ENCODE assay signal across 15 cellular contexts in the genomic region with DNA sequence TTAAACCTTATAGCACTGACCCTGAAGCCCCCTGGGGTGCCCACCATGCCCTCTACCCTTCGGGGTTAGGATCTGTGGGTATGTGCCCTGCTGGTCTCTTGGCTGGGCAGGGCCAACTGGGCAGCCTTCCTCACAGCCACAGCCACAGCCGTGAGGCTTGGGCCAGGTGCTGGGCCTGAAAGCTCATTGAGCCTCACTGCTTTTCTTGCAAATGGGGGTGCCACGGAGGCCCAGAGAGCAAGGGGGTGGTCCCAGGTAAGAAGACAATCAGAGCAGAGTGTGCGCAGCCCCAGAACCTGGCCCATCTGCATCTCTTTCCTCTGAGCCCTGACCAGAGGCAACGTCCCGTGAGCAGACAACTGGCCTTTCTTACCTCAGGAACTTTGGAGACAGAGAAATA. TPM values are rescaled to one million over a fixed set of nuclear protein-coding genes. Genes with fewer than 3 reads are reported as not detected.
DNase-seq lines count a peak whose midpoint lies in the region; ATAC-seq and TF ChIP-seq lines count a peak whose summit lies in the region.
"Had no signal": no experiment of that assay in that cellular context is flagged by ENCODE, and none has a peak within 500 bp of the region (broad histone marks: within the 10 kb centered on the region; RNA-seq: fewer than 3 reads in every experiment).

No MANE protein-coding gene starts in this region.

- WGBS in SK-N-SH (ENCODE audit: low lambda C conversion rate) = 66% methylated on average over 6 of the region's 6 CpGs

- H3K9me3 ChIP-seq in SK-N-SH (no peaks in the 10 kb centered on the region), osteoblast (ENCODE audit: low read depth, low read length) (no peaks in the 10 kb centered on the region), HAP-1 (no peaks in the 10 kb centered on the region), mucosa of descending colon (no peaks in the 10 kb centered on the region)
- H3K9me3 ChIP-seq: Caco-2 had no signal

- TF ChIP-seq CTCF in SK-N-SH (IDR thresholded peaks at IDR 0.05) (no peak), osteoblast (IDR thresholded peaks at IDR 0.05; ENCODE audit: extremely low read depth, low read depth, low read length) (no peak), mucosa of descending colon (IDR thresholded peaks at IDR 0.05) (no peak)

- ATAC-seq in SK-N-SH treated with all-trans-retinoic acid at 6 μM for 48 hours = no peak
- ATAC-seq in mucosa of descending colon = no peak

- intact Hi-C loops in mucosa of descending colon (cut with DNase I, micrococcal nuclease) = no loop called here

- DNase-seq in SK-N-SH (no peak), epithelial cell of prostate (ENCODE audit: low read depth, low spot score) (no peak), osteoblast (ENCODE audit: insufficient read length, low spot score, missing footprints) (no peak), HAP-1 (ENCODE audit: low spot score in 2 of 2) (no peak), mucosa of descending colon (no peak), HEK293T (ENCODE audit: extremely low spot score) (no peak)
- DNase-seq: Caco-2; CD8-positive, alpha-beta memory T cell; DND-41; GDM1; GOT3; H9 had no signal

- H3K9me2 ChIP-seq in SK-N-SH = no peaks in the 10 kb centered on the region

- POLR2A ChIA-PET in SK-N-SH (lab: Yijun Ruan, JAX) (no interaction called here), HEK293T (lab: Yijun Ruan, JAX) (no interaction called here)

- H3K27me3 ChIP-seq in SK-N-SH (ENCODE audit: insufficient read depth) = no peaks in the 10 kb centered on the region; the same call in 1 of the 2 replicates
- H3K27me3 ChIP-seq in osteoblast (ENCODE audit: insufficient read depth, low read length) = peaks cover 26% of the 10 kb centered on the region
- no peaks in the 10 kb centered on the region for H3K27me3 ChIP-seq in HAP-1 (ENCODE audit: low read depth)

- in situ Hi-C loops in HAP-1 (cut with MboI; ENCODE audit: low sequenced_read_pairs) = no loop called here

- CTCF ChIA-PET in SK-N-SH (lab: Yijun Ruan, JAX) = interaction anchor here (1.2 to 2.0 kb wide), 3 partner anchors 9 to 114 kb away, joined by 3 to 6 read pairs (median 5); no protein-coding TSS in a partner anchor
- CTCF ChIA-PET in HEK293T (lab: Yijun Ruan, JAX) = no interaction called here

- H3K9ac ChIP-seq in SK-N-SH = no peak overlapping the region

- no peak overlapping the region for H3K4me3 ChIP-seq in SK-N-SH (ENCODE audit: low read depth in 2 of 2, low read length in 1 of 2)
- no peak overlapping the region for H3K4me3 ChIP-seq in osteoblast (ENCODE audit: insufficient read depth, low read length)
- H3K4me3 ChIP-seq in HAP-1 = no peak overlapping the region
- H3K4me3 ChIP-seq in mucosa of descending colon = no peak overlapping the region

- H3K27ac ChIP-seq in SK-N-SH (ENCODE audit: low read depth in 2 of 2, low read length in 1 of 2) = peak overlapping the region in 1 of 2 experiments; percentile 46; a peak in 2 of 4 replicates
- H3K27ac ChIP-seq in epithelial cell of prostate = peak overlapping the region; percentile 34
- no peak overlapping the region for H3K27ac ChIP-seq in osteoblast (ENCODE audit: low read depth, low read length)
- H3K27ac ChIP-seq: 22Rv1 had no signal

- H3K4me1 ChIP-seq in SK-N-SH (ENCODE audit: control insufficient read depth in 1 of 2, insufficient read depth in 2 of 2, low read depth in 1 of 2, low read length in 1 of 2) (peaks cover 7 to 16% of the 10 kb centered on the region in 2 experiments; a peak in 3 of 4 replicates), osteoblast (ENCODE audit: insufficient read depth, low read length) (peaks cover 13% of the 10 kb centered on the region), HAP-1 (no peaks in the 10 kb centered on the region), mucosa of descending colon (ENCODE audit: low read depth) (no peaks in the 10 kb centered on the region)
- H3K4me1 ChIP-seq: Caco-2 had no signal

- H3K79me2 ChIP-seq in SK-N-SH (ENCODE audit: insufficient read depth) (no peaks in the 10 kb centered on the region), osteoblast (ENCODE audit: insufficient read depth, low read length) (no peaks in the 10 kb centered on the region)

- no peaks in the 10 kb centered on the region for H3K36me3 ChIP-seq in SK-N-SH (replicated peaks in 1 of 2; ENCODE audit: control insufficient read depth in 1 of 2, insufficient read depth in 2 of 2, low read length in 1 of 2)
- H3K36me3 ChIP-seq in osteoblast (ENCODE audit: insufficient read depth, low read length) = no peaks in the 10 kb centered on the region
- no peaks in the 10 kb centered on the region for H3K36me3 ChIP-seq in HAP-1 (replicated peaks)
- H3K36me3 ChIP-seq in mucosa of descending colon (ENCODE audit: low read depth) = no peaks in the 10 kb centered on the region

- no peaks in the 10 kb centered on the region for H4K20me1 ChIP-seq in SK-N-SH (ENCODE audit: insufficient read depth)
- no peaks in the 10 kb centered on the region for H4K20me1 ChIP-seq in osteoblast (ENCODE audit: insufficient read depth, low read length)

- H3F3A ChIP-seq in SK-N-SH (replicated peaks; ENCODE audit: insufficient read depth) = peaks cover 7% of the 10 kb centered on the region

- H2AFZ ChIP-seq in SK-N-SH (ENCODE audit: low read depth) (peak overlapping the region; percentile 56), osteoblast (ENCODE audit: low read length) (no peak overlapping the region)

- TF ChIP-seq EP300 in SK-N-SH (IDR thresholded peaks at IDR 0.05; ENCODE audit: borderline replicate concordance in 1 of 2, low read depth in 1 of 2, low read length in 1 of 2) = no peak

- H3K4me2 ChIP-seq in SK-N-SH = peak overlapping the region; percentile 72
- peak overlapping the region; percentile 77 for H3K4me2 ChIP-seq in osteoblast (ENCODE audit: insufficient read depth, low read length)

- TF ChIP-seq RAD21 in SK-N-SH (IDR thresholded peaks at IDR 0.05; ENCODE audit: low read length) = no peak

TF ChIP-seq in SK-N-SH, 30 proteins besides CTCF, POLR2A, EP300 and RAD21 (continues in another document):
- TF ChIP-seq YY1 (IDR thresholded peaks at IDR 0.05; ENCODE audit: low read depth) = no peak
- no peak for TF ChIP-seq TEAD4 (IDR thresholded peaks at IDR 0.05; ENCODE audit: borderline replicate concordance, insufficient read depth)
- no peak for TF ChIP-seq CHD2 (IDR thresholded peaks at IDR 0.05; ENCODE audit: low read length, partially characterized antibody)
- TF ChIP-seq, protein P1, sequence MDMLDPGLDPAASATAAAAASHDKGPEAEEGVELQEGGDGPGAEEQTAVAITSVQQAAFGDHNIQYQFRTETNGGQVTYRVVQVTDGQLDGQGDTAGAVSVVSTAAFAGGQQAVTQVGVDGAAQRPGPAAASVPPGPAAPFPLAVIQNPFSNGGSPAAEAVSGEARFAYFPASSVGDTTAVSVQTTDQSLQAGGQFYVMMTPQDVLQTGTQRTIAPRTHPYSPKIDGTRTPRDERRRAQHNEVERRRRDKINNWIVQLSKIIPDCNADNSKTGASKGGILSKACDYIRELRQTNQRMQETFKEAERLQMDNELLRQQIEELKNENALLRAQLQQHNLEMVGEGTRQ (IDR thresholded peaks at IDR 0.05; ENCODE audit: borderline replicate concordance, low read depth, low read length) = no peak
- TF ChIP-seq TCF12 (IDR thresholded peaks at IDR 0.05) = no peak

TF ChIP-seq in SK-N-SH treated with all-trans-retinoic acid at 6 μM for 48 hours, 23 proteins besides CTCF, POLR2A, EP300 and RAD21:
- no peak for TF ChIP-seq BACH2 (CRISPR knock-in tag; IDR thresholded peaks at IDR 0.05; ENCODE audit: borderline replicate concordance)
- TF ChIP-seq SNAI2 (CRISPR knock-in tag; IDR thresholded peaks at IDR 0.05) = no peak

TF ChIP-seq in HEK293T, 16 proteins besides CTCF, POLR2A, EP300 and RAD21:
- TF ChIP-seq L3MBTL2 (conservative IDR thresholded peaks at IDR 0.05) = no peak
- TF ChIP-seq ARNT (IDR thresholded peaks at IDR 0.05) = no peak
- no peak for TF ChIP-seq TARDBP (IDR thresholded peaks at IDR 0.05)
- no peak for TF ChIP-seq HDGF (IDR thresholded peaks at IDR 0.05; ENCODE audit: borderline replicate concordance)
- no peak for TF ChIP-seq SUZ12 (IDR thresholded peaks at IDR 0.05)
- TF ChIP-seq ZNF384 (IDR thresholded peaks at IDR 0.05) = no peak
- no peak for TF ChIP-seq FOXM1 (IDR thresholded peaks at IDR 0.05; ENCODE audit: borderline replicate concordance)
- TF ChIP-seq SP1 (IDR thresholded peaks at IDR 0.05) = no peak

RNA-seq across cellular contexts. Expression of gene KCNF1, which starts 34.7 kb away (rescaled TPM):
- polyA plus RNA-seq in SK-N-SH (2012; rRNA removed) = 0.16 and 0.23 TPM in 2 replicates
- 0.06 and 0.17 TPM in 2 replicates for polyA plus RNA-seq in SK-N-SH (2012; cell fraction: cytosol; rRNA removed)
- 0.12 and 0.19 TPM in 2 replicates for polyA plus RNA-seq in SK-N-SH (2012; cell fraction: nucleus; rRNA removed)
- total RNA-seq in osteoblast = under 0.01 TPM in 1 of 2 replicates, not detected in the other
- total RNA-seq in mucosa of descending colon = under 1 TPM; 0.32 to 0.99 (median 0.78) TPM
- total RNA-seq: CD8-positive, alpha-beta memory T cell had no signal
- polyA plus RNA-seq: BJ; CD8-positive, alpha-beta memory T cell had no signal
